In the genomic region with DNA sequence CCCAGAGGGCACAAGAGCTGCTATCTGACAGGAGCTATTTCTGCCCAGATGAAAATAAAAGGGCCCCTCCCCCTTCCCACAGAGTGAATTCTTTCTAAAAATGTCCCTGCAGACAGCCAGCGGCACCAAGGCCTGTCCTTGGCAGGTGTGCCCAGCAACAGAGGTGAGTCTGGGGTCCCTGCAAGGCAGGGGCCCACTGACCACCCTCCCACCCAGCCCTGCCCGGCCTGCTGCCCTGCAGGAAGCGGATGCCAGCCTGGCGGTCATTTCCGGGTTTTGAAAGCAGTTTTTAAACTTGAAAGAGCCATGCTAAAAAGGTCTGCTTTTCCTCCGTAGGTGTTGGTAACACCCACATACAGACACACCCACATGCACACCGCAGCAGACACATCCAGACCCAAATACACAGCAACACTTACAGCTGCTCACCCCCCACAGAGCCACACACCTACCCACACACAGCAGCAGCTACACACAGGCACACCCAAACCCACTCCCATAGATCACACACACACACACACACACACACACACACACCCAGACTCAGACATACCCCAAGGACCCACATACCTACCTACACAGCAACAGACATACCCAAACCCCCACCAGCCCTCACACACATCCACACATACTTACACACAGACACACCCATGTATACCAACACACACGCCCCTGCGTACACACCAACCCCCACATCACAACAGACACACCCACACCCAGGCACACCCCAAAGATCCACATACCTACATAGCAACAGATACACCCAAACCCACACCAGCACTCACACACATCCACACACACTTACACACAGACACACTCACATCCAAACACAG, we compare ENCODE assay signal across 8 cellular contexts. TPM values are rescaled to one million over a fixed set of nuclear protein-coding genes. Genes with fewer than 3 reads are reported as not detected.
A peak's percentile ranks its signal among the peaks of the same experiment; 100 is the strongest.
DNase-seq lines count a peak whose midpoint lies in the region; ATAC-seq and TF ChIP-seq lines count a peak whose summit lies in the region.

No MANE protein-coding gene starts in this region.

- no peaks in the 10 kb centered on the region for H3K9me3 Mint-ChIP-seq in stimulated activated naive CD8-positive, alpha-beta T cell treated with anti-CD3 and anti-CD28 coated beads, Interleukin-15, amount 100 ng/mL, for 72 hours

- TF ChIP-seq CTCF in AG04449 (IDR thresholded peaks at IDR 0.05; ENCODE audit: insufficient read depth, low read length, missing control alignments) = no peak
- no peak for TF ChIP-seq CTCF in mucosa of descending colon (IDR thresholded peaks at IDR 0.05)

- H3K9me3 ChIP-seq in duodenal mucosa (ENCODE audit: control insufficient read depth in 1 of 2, low read length in 2 of 2) (no peaks in the 10 kb centered on the region), mucosa of descending colon (no peaks in the 10 kb centered on the region)

- POLR2A ChIA-PET in AG04449 (lab: Yijun Ruan, JAX) = interaction anchor here (1.0 to 3.1 kb wide), 4 partner anchors 8 to 266 kb away, joined by 4 to 17 read pairs (median 8); partner anchors contain the start of gene ZFP36L2

- H3K4me1 ChIP-seq in duodenal mucosa (ENCODE audit: control insufficient read depth in 1 of 2, insufficient read depth in 2 of 2, low read length in 2 of 2) (peaks cover 40 to 44% of the 10 kb centered on the region in 2 donors), mucosa of descending colon (ENCODE audit: low read depth) (peaks cover 29% of the 10 kb centered on the region)

- peak overlapping the region; percentile 79 to 96 for H3K4me3 Mint-ChIP-seq in stimulated activated naive CD8-positive, alpha-beta T cell treated with anti-CD3 and anti-CD28 coated beads, Interleukin-15, amount 100 ng/mL, for 72 hours

- peak overlapping the region; percentile 79 to 91 for H3K9ac ChIP-seq in duodenal mucosa (ENCODE audit: low read depth in 1 of 2, low read length in 2 of 2)

- H3K4me1 Mint-ChIP-seq in stimulated activated naive CD8-positive, alpha-beta T cell treated with anti-CD3 and anti-CD28 coated beads, Interleukin-15, amount 100 ng/mL, for 72 hours = peaks cover 46% of the 10 kb centered on the region

- no peaks in the 10 kb centered on the region for H3K27me3 Mint-ChIP-seq in stimulated activated naive CD8-positive, alpha-beta T cell treated with anti-CD3 and anti-CD28 coated beads, Interleukin-15, amount 100 ng/mL, for 72 hours

- peak overlapping the region; percentile 98 for H3K27ac ChIP-seq in duodenal mucosa (ENCODE audit: low read depth, low read length)

- H3K36me3 ChIP-seq in duodenal mucosa (ENCODE audit: control insufficient read depth in 1 of 2, insufficient read depth in 2 of 2, low read length in 2 of 2) (peaks cover 15 to 23% of the 10 kb centered on the region in 2 donors), mucosa of descending colon (ENCODE audit: low read depth) (peaks cover 4% of the 10 kb centered on the region)

- H3K27me3 ChIP-seq in duodenal mucosa (ENCODE audit: control insufficient read depth in 1 of 2, insufficient read depth in 2 of 2, low read length in 2 of 2) = no peaks in the 10 kb centered on the region

- H3K27ac Mint-ChIP-seq in stimulated activated naive CD8-positive, alpha-beta T cell treated with anti-CD3 and anti-CD28 coated beads, Interleukin-15, amount 100 ng/mL, for 72 hours = peak overlapping the region; percentile 98 to 99

- H3K4me3 ChIP-seq in AG04449 (ENCODE audit: low read depth, low read length) (peak overlapping the region; percentile 86), duodenal mucosa (ENCODE audit: low read depth in 1 of 2, low read length in 2 of 2) (peak overlapping the region; percentile 75 to 91), mucosa of descending colon (peak overlapping the region; percentile 3)

- DNase-seq in AG04449 (ENCODE audit: low read depth, low spot score) (no peak), Kasumi-1 (lab: John Stamatoyannopoulos, UW) (peak; percentile 47 to 53), mucosa of descending colon (peak; percentile 85 to 91 (median 89))
- DNase-seq in activated CD4-positive, alpha-beta T cell treated with anti-CD3 and anti-CD28 coated beads, Interleukin-2, amount 50 U/mL, for 1 hour = peak; percentile 75
- peak; percentile 56 to 74 for DNase-seq in stimulated activated naive CD8-positive, alpha-beta T cell treated with anti-CD3 and anti-CD28 coated beads, Interleukin-15, amount 100 ng/mL, for 72 hours

- CTCF ChIA-PET in AG04449 (lab: Yijun Ruan, JAX) = interaction anchor here (0.8 to 15.0 kb wide), 11 partner anchors 8 to 390 kb away, joined by 3 to 293 read pairs (median 4); partner anchors contain the start of gene ZFP36L2

- ATAC-seq in GM19351 (IDR thresholded peaks at IDR 0.05; ENCODE audit: unreplicated experiment) = peak; percentile 38
- ATAC-seq in mucosa of descending colon = peak; percentile 65
- peak; percentile 63 for ATAC-seq in stimulated activated naive CD8-positive, alpha-beta T cell treated with anti-CD3 and anti-CD28 coated beads, Interleukin-15, amount 100 ng/mL, for 72 hours
- no peak for ATAC-seq in GM18861 (IDR thresholded peaks at IDR 0.05; ENCODE audit: unreplicated experiment)

- intact Hi-C loops in mucosa of descending colon (cut with DNase I, micrococcal nuclease) = loop anchor here in 1 of 2 donors (5.0 kb wide), 1 partner anchor 46 kb away; no protein-coding TSS in a partner anchor

RNA-seq across cellular contexts. Expression of gene ZFP36L2, which starts 7.6 kb away (rescaled TPM):
- 100 to 1,000 TPM; 160 to 198 (median 169) TPM for total RNA-seq in mucosa of descending colon

Comparison
In these comparisons a context has a peak if more than half of its experiments do, and no peak if none do; other contexts are left out.
1. H3K4me3 ChIP-seq: peak in every context shown above with its lines; median percentile 86 in AG04449; 83 in duodenal mucosa; 3 in mucosa of descending colon.